Comparison of ENCODE assay signal across 1 cellular context in genomic region chr3:52794612-52795099, GRCh38.
TF ChIP-seq lines count a peak whose summit lies in the region.

Gene ITIH3, plus strand, starts transcription at chr3:52794796. Its CDS starts 8 bp downstream, at chr3:52794804.

TF ChIP-seq in HepG2, 621 proteins besides CTCF, POLR2A, EP300 and RAD21 (continued from another document and continues in another):
- TF ChIP-seq NPAS2 (CRISPR knock-in tag; IDR thresholded peaks at IDR 0.05; ENCODE audit: borderline replicate concordance) (no peak), NFYB (CRISPR knock-in tag; IDR thresholded peaks at IDR 0.05) (no peak), PHF21A (CRISPR knock-in tag; IDR thresholded peaks at IDR 0.05) (no peak), ZNF18 (CRISPR knock-in tag; IDR thresholded peaks at IDR 0.05; ENCODE audit: insufficient replicate concordance) (no peak), ZNF563 (CRISPR knock-in tag; IDR thresholded peaks at IDR 0.05) (peak; percentile 12; the same call in 1 of the 2 replicates), HHEX (CRISPR knock-in tag; IDR thresholded peaks at IDR 0.05) (no peak), FOXP1 (IDR thresholded peaks at IDR 0.05) (no peak), FOXP1 (CRISPR knock-in tag; IDR thresholded peaks at IDR 0.05) (peak; percentile 78), ZBTB2 (CRISPR knock-in tag; IDR thresholded peaks at IDR 0.05; ENCODE audit: low read depth) (no peak), PBX2 (CRISPR knock-in tag; IDR thresholded peaks at IDR 0.05) (no peak), SMAD3 (CRISPR knock-in tag; IDR thresholded peaks at IDR 0.05) (no peak), ZNF574 (CRISPR knock-in tag; IDR thresholded peaks at IDR 0.05) (peak; percentile 73), ZNF766 (CRISPR knock-in tag; IDR thresholded peaks at IDR 0.05; ENCODE audit: borderline replicate concordance) (no peak), FOSL1 (CRISPR knock-in tag; IDR thresholded peaks at IDR 0.05; ENCODE audit: borderline replicate concordance) (no peak), PPARG (CRISPR knock-in tag; conservative IDR thresholded peaks at IDR 0.05) (peak; percentile 59; the same call in 1 of the 2 replicates), SUZ12 (IDR thresholded peaks at IDR 0.05; ENCODE audit: low read depth, low read length) (no peak), RELA (CRISPR knock-in tag; IDR thresholded peaks at IDR 0.05) (no peak), HNRNPLL (IDR thresholded peaks at IDR 0.05; ENCODE audit: low read depth, low read length, poor library complexity, severe bottlenecking) (no peak), ZKSCAN8 (CRISPR knock-in tag; IDR thresholded peaks at IDR 0.05; ENCODE audit: borderline replicate concordance) (0 out of 2 replicates have a peak, but pooled peaks have one; percentile 34), ZBTB39 (CRISPR knock-in tag; IDR thresholded peaks at IDR 0.05) (no peak), HNF4A (CRISPR knock-in tag; IDR thresholded peaks at IDR 0.05) (peak; percentile 62), ZNF407 (CRISPR knock-in tag; IDR thresholded peaks at IDR 0.05; ENCODE audit: not compliant biosample characterization) (peak; percentile 70), PRDM10 (CRISPR knock-in tag; IDR thresholded peaks at IDR 0.05; ENCODE audit: low read depth) (0 out of 2 replicates have a peak, but pooled peaks have one; percentile 56), WIZ (CRISPR knock-in tag; IDR thresholded peaks at IDR 0.05) (no peak), ZNF513 (CRISPR knock-in tag; conservative IDR thresholded peaks at IDR 0.05) (no peak), FOXC1 (CRISPR knock-in tag; IDR thresholded peaks at IDR 0.05; ENCODE audit: borderline replicate concordance) (no peak), EED (CRISPR knock-in tag; IDR thresholded peaks at IDR 0.05) (0 out of 2 replicates have a peak, but pooled peaks have one; percentile 44), CEBPB (IDR thresholded peaks at IDR 0.05; ENCODE audit: borderline replicate concordance, low read depth, low read length) (no peak), CAMTA2 (CRISPR knock-in tag; IDR thresholded peaks at IDR 0.05; ENCODE audit: borderline replicate concordance) (no peak)
